10 cellular contexts compared by ENCODE assay signal in genomic region chr10:34504534-34504933, GRCh38.
DNase-seq lines count a peak whose midpoint lies in the region; TF ChIP-seq lines count a peak whose summit lies in the region.
"Had no signal": no experiment of that assay in that cellular context is flagged by ENCODE, and none has a peak within 500 bp of the region (broad histone marks: within the 10 kb centered on the region; RNA-seq: fewer than 3 reads in every experiment).

No MANE protein-coding gene starts in this region.

- TF ChIP-seq CTCF in cardiac fibroblast (IDR thresholded peaks at IDR 0.05; ENCODE audit: low read depth, low read length) = no peak

- peak; percentile 21 for DNase-seq in NCI-H1105 treated with DMSO at 0.1 percent for 48 hours (lab: John Stamatoyannopoulos, UW)
- no peak for DNase-seq in NCI-H1105 (lab: John Stamatoyannopoulos, UW)
- DNase-seq in NCI-H146 treated with DMSO at 0.1 percent for 48 hours (lab: John Stamatoyannopoulos, UW; ENCODE audit: unreplicated experiment) = peak; percentile 50
- peak; percentile 38 to 52 for DNase-seq in cardiac fibroblast (ENCODE audit: low read depth in 2 of 2)
- DNase-seq in myocyte (ENCODE audit: low read depth) = peak; percentile 39
- DNase-seq in mesenteric fat pad (ENCODE audit: low spot score) = no peak
- no peak for DNase-seq in MV-4-11 (lab: John Stamatoyannopoulos, UW)
- DNase-seq in NCI-H82 treated with DMSO at 0.1 percent for 48 hours (lab: John Stamatoyannopoulos, UW; ENCODE audit: unreplicated experiment) = no peak
- DNase-seq: activated CD8-positive, alpha-beta memory T cell treated with anti-CD3 and anti-CD28 coated beads, Interleukin-2, amount 50 U/mL, for 4 hours; effector memory CD4-positive, alpha-beta T cell had no signal

- no peak overlapping the region for H3K4me3 ChIP-seq in cardiac fibroblast (replicated peaks in 1 of 2; ENCODE audit: low read depth in 2 of 2, low read length in 2 of 2)

Comparison
In these comparisons a context has a peak if more than half of its experiments do, and no peak if none do; other contexts are left out.
1. DNase-seq: peak in NCI-H1105 treated with DMSO at 0.1 percent for 48 hours (single experiment), NCI-H146 treated with DMSO at 0.1 percent for 48 hours (single experiment), cardiac fibroblast (2 of 2) and myocyte (single experiment); none in NCI-H1105 (single experiment), mesenteric fat pad (single experiment), MV-4-11 (single experiment) and NCI-H82 treated with DMSO at 0.1 percent for 48 hours (single experiment).